In the genomic region with DNA sequence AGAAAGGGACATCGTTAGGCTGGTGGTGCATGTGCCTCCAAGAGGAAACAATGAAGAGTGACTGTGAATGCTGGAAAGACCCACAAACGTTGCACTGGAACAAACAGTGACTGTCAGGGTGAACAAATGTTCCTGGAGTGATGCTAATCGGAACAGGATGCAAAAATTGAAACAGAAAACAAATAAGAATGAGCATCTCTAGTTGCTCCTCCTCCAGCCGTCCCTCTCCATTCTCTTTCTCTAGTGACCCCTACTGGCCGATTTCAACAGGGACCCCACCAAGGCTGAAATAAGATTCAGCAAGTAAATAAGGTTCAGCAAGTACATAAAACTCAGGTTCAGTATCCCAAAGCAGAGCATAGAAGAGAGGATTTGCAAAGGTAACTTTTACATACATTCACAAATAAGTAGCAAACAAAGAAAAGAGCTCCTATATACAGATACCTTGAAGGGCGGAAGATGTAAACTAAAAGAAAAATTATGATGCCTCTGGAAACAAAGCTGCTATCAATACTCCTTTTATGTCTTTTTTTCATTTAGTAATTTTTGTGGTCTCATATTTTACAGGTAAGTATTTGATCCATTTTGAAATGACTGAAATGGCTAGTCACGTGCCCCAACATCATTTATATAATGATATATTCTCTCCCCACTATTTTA, we compare ENCODE assay signal across 8 cellular contexts.
DNase-seq lines count a peak whose midpoint lies in the region; ATAC-seq and TF ChIP-seq lines count a peak whose summit lies in the region.

No MANE protein-coding gene starts in this region.

- H3K4me3 Mint-ChIP-seq in activated CD4-positive, alpha-beta T cell treated with anti-CD3 and anti-CD28 coated beads, Interleukin-2, amount 10 ng/mL, durations not matched to agents 7 days and 5 days: no peak overlapping the region

- no peaks in the 10 kb centered on the region for H3K27me3 Mint-ChIP-seq in activated CD4-positive, alpha-beta T cell treated with anti-CD3 and anti-CD28 coated beads, Interleukin-2, amount 10 ng/mL, durations not matched to agents 7 days and 5 days

- H2AFZ ChIP-seq in KMS-11 (ENCODE audit: low read depth): no peak overlapping the region

- peak; percentile 33 for DNase-seq in stimulated activated CD4-positive, alpha-beta T cell treated with anti-CD3 and anti-CD28 coated beads, Interleukin-15, amount 100 ng/mL, for 24 hours
- no peak for DNase-seq in stimulated activated CD4-positive, alpha-beta T cell treated with anti-CD3 and anti-CD28 coated beads, Interleukin-12 subunit alpha, Interleukin-12 subunit beta, amount 100 ng/mL, for 4 hours
- peak; percentile 20 for DNase-seq in activated CD4-positive, alpha-beta T cell treated with anti-CD3 and anti-CD28 coated beads, Interleukin-2, amount 10 ng/mL, durations not matched to agents 7 days and 5 days
- peak; percentile 42 to 58 for DNase-seq in hippocampal formation (lab: John Stamatoyannopoulos, UW)
- peak; percentile 87 for DNase-seq in superior temporal gyrus (ENCODE audit: extremely low spot score)

- H3K27me3 ChIP-seq in KMS-11 (ENCODE audit: insufficient read depth, low read depth): no peaks in the 10 kb centered on the region

- H3K27ac Mint-ChIP-seq in activated CD4-positive, alpha-beta T cell treated with anti-CD3 and anti-CD28 coated beads, Interleukin-2, amount 10 ng/mL, durations not matched to agents 7 days and 5 days: no peak overlapping the region

- CTCF ChIA-PET in activated CD4-positive, alpha-beta T cell treated with anti-CD3 and anti-CD28 coated beads, Interleukin-2, amount 10 ng/mL, durations not matched to agents 7 days and 5 days (lab: Charles Lee): no interaction called here

- H3K9ac ChIP-seq in KMS-11: no peak overlapping the region

- H4K20me1 ChIP-seq in KMS-11 (ENCODE audit: insufficient read depth): no peaks in the 10 kb centered on the region

- H3K4me2 ChIP-seq in KMS-11: no peak overlapping the region

- no peak overlapping the region for H3K4me3 ChIP-seq in KMS-11 (IDR thresholded peaks at IDR 0.05; ENCODE audit: insufficient read depth, low read depth, low read length)

- no peaks in the 10 kb centered on the region for H3K79me2 ChIP-seq in KMS-11 (ENCODE audit: insufficient read depth, low read depth)

- H3K9me3 Mint-ChIP-seq in activated CD4-positive, alpha-beta T cell treated with anti-CD3 and anti-CD28 coated beads, Interleukin-2, amount 10 ng/mL, durations not matched to agents 7 days and 5 days: no peaks in the 10 kb centered on the region

- TF ChIP-seq CTCF in KMS-11 (conservative IDR thresholded peaks at IDR 0.05; ENCODE audit: low read depth, low read length): peak; percentile 68

- H3K4me1 Mint-ChIP-seq in activated CD4-positive, alpha-beta T cell treated with anti-CD3 and anti-CD28 coated beads, Interleukin-2, amount 10 ng/mL, durations not matched to agents 7 days and 5 days: no peaks in the 10 kb centered on the region

- H3K27ac ChIP-seq in KMS-11: no peak overlapping the region

- no peaks in the 10 kb centered on the region for H3K36me3 Mint-ChIP-seq in activated CD4-positive, alpha-beta T cell treated with anti-CD3 and anti-CD28 coated beads, Interleukin-2, amount 10 ng/mL, durations not matched to agents 7 days and 5 days (ENCODE audit: low read depth)

- ATAC-seq in HG03025 (IDR thresholded peaks at IDR 0.05; ENCODE audit: low FRiP score, unreplicated experiment): no peak
- ATAC-seq in GM19328 (IDR thresholded peaks at IDR 0.05; ENCODE audit: unreplicated experiment): no peak

- POLR2A ChIA-PET in activated CD4-positive, alpha-beta T cell treated with anti-CD3 and anti-CD28 coated beads, Interleukin-2, amount 10 ng/mL, durations not matched to agents 7 days and 5 days (lab: Charles Lee): no interaction called here

- H3K36me3 ChIP-seq in KMS-11 (ENCODE audit: insufficient read depth): no peaks in the 10 kb centered on the region

- no peaks in the 10 kb centered on the region for H3K4me1 ChIP-seq in KMS-11 (ENCODE audit: low read depth, poor library complexity, severe bottlenecking)
